ENCODE assay signal across 16 cellular contexts in the genomic region with DNA sequence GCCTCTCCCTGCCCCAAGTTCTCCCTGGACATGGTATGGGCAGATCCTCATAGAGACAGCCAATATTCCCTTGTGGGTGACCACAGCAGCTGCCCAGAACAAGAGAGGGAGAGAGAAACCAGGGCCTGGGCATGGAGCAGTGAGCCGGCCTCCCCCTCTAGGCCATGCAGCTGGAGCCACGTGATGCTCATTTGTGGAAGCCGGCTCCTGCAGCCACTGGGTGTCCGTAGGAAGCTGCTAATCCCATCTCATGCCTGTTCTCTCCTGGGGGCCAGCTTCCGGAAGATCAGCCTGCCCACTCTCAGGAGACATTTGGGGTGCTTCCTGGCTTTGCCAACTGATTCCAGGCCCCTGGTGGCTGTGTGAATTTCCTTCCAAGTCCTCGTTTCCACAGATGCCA. TPM values are rescaled to one million over a fixed set of nuclear protein-coding genes. Genes with fewer than 3 reads are reported as not detected.
DNase-seq lines count a peak whose midpoint lies in the region; ATAC-seq, FAIRE-seq and TF ChIP-seq lines count a peak whose summit lies in the region.
"Had no signal": no experiment of that assay in that cellular context is flagged by ENCODE, and none has a peak within 500 bp of the region (broad histone marks: within the 10 kb centered on the region; RNA-seq: fewer than 3 reads in every experiment).

No MANE protein-coding gene starts in this region.

- H3K36me3 ChIP-seq in HepG2 (replicated peaks in 1 of 2; ENCODE audit: control insufficient read depth in 1 of 2, insufficient read depth in 2 of 2, low read length in 2 of 2) (no peaks in the 10 kb centered on the region), right lobe of liver (no peaks in the 10 kb centered on the region), body of pancreas (replicated peaks in 1 of 2; ENCODE audit: insufficient read depth in 1 of 2, low read depth in 2 of 2) (no peaks in the 10 kb centered on the region)
- H3K36me3 ChIP-seq: heart left ventricle, stomach had no signal

- H4K20me1 ChIP-seq in HepG2 (ENCODE audit: insufficient read depth, low read length) = no peaks in the 10 kb centered on the region

- no TSS peak for BruUV-seq in HepG2 (replicated peaks; lab: Mats Ljungman, UMichigan)

- no peak overlapping the region for H2AFZ ChIP-seq in HepG2 (ENCODE audit: low read length)

- intact Hi-C loops in HepG2 (cut with micrococcal nuclease; ENCODE audit: unreplicated experiment) = no loop called here
- intact Hi-C loops in right lobe of liver (cut with DNase I) = no loop called here
- intact Hi-C loops in activated T-helper 2 cell treated with anti-CD3 and anti-CD28 coated beads, Interferon-gamma antibody, Interleukin-2, Interleukin-4, amounts not matched to agents 10 μg/mL and 5 μg/mL and 100 μg/mL, durations not matched to agents 14 hours and 24 hours and 36 hours (cut with micrococcal nuclease) = no loop called here
- intact Hi-C loops in body of pancreas (cut with DNase I) = no loop called here

- no peak for TF ChIP-seq CTCF in HepG2 (CRISPR knock-in tag; IDR thresholded peaks at IDR 0.05)
- TF ChIP-seq CTCF in right lobe of liver (IDR thresholded peaks at IDR 0.05) = no peak
- TF ChIP-seq CTCF in body of pancreas (IDR thresholded peaks at IDR 0.05) = no peak

- H3K27ac ChIP-seq in HepG2 (ENCODE audit: extremely low read length, insufficient read depth, low read length) (no peak overlapping the region), right lobe of liver (no peak overlapping the region), body of pancreas (no peak overlapping the region)
- H3K27ac ChIP-seq: heart left ventricle, stomach had no signal

- peaks cover 3% of the 10 kb centered on the region for H3K27me3 Mint-ChIP-seq in activated T-helper 2 cell treated with anti-CD3 and anti-CD28 coated beads, Interferon-gamma antibody, Interleukin-2, Interleukin-4, amounts not matched to agents 10 μg/mL and 5 μg/mL and 100 μg/mL, durations not matched to agents 14 hours and 24 hours and 36 hours (ENCODE audit: low read depth)
- H3K27me3 Mint-ChIP-seq in stimulated activated naive CD8-positive, alpha-beta T cell treated with anti-CD3 and anti-CD28 coated beads, Interleukin-15, amount 100 ng/mL, for 72 hours = no peaks in the 10 kb centered on the region
- H3K27me3 Mint-ChIP-seq: naive thymus-derived CD8-positive, alpha-beta T cell had no signal

- no peak for TF ChIP-seq RAD21 in HepG2 (CRISPR knock-in tag; IDR thresholded peaks at IDR 0.05)

- H3K27me3 ChIP-seq in HepG2 (ENCODE audit: control insufficient read depth in 1 of 2, insufficient read depth in 2 of 2, low read length in 2 of 2) (peaks cover 0 to 39% of the 10 kb centered on the region in 2 experiments; a peak in 3 of 5 replicates), right lobe of liver (no peaks in the 10 kb centered on the region), body of pancreas (no peaks in the 10 kb centered on the region)
- H3K27me3 ChIP-seq: heart left ventricle, stomach had no signal

- H3K4me3 ChIP-seq in HepG2 (replicated peaks in 1 of 3; ENCODE audit: insufficient read depth in 1 of 3, low read depth in 2 of 3, low read length in 3 of 3) = no peak overlapping the region
- no peak overlapping the region for H3K4me3 ChIP-seq in right lobe of liver
- H3K4me3 ChIP-seq in body of pancreas = no peak overlapping the region
- H3K4me3 ChIP-seq: heart left ventricle, stomach had no signal

- POLR2A ChIA-PET in HepG2 (lab: Yijun Ruan, JAX) = no interaction called here

- no peak for TF ChIP-seq EP300 in HepG2 (IDR thresholded peaks at IDR 0.05; ENCODE audit: low read depth in 2 of 2, low read length in 2 of 2)
- no peak for TF ChIP-seq EP300 in HepG2 (CRISPR knock-in tag; IDR thresholded peaks at IDR 0.05; ENCODE audit: borderline replicate concordance)

- no peak overlapping the region for H3K4me3 Mint-ChIP-seq in activated T-helper 2 cell treated with anti-CD3 and anti-CD28 coated beads, Interferon-gamma antibody, Interleukin-2, Interleukin-4, amounts not matched to agents 10 μg/mL and 5 μg/mL and 100 μg/mL, durations not matched to agents 14 hours and 24 hours and 36 hours (ENCODE audit: low read depth)
- no peak overlapping the region for H3K4me3 Mint-ChIP-seq in stimulated activated naive CD8-positive, alpha-beta T cell treated with anti-CD3 and anti-CD28 coated beads, Interleukin-15, amount 100 ng/mL, for 72 hours
- H3K4me3 Mint-ChIP-seq: activated B cell treated with CpG ODN at 0.5 μM for 24 hours; naive thymus-derived CD8-positive, alpha-beta T cell had no signal

- DNase-seq in HepG2 (ENCODE audit: low spot score) = no peak
- no peak for DNase-seq in right lobe of liver
- peak; percentile 27 for DNase-seq in cerebellar cortex (ENCODE audit: low spot score)
- peak; percentile 80 for DNase-seq in myocyte (ENCODE audit: low read depth)
- DNase-seq in activated T-helper 2 cell treated with anti-CD3 and anti-CD28 coated beads, Interferon-gamma antibody, Interleukin-2, Interleukin-4, amounts not matched to agents 10 μg/mL and 5 μg/mL and 100 μg/mL, durations not matched to agents 14 hours and 24 hours and 36 hours (ENCODE audit: low spot score) = no peak
- no peak for DNase-seq in NOMO-1 treated with dmso at 0.1 percent for 144 hours (lab: John Stamatoyannopoulos, UW; ENCODE audit: unreplicated experiment)
- no peak for DNase-seq in stimulated activated naive CD8-positive, alpha-beta T cell treated with anti-CD3 and anti-CD28 coated beads, Interleukin-15, amount 100 ng/mL, for 72 hours
- no peak for DNase-seq in body of pancreas
- DNase-seq: activated B cell treated with CpG ODN at 0.5 μM for 24 hours; activated naive CD4-positive, alpha-beta T cell treated with Interleukin-2 at 50 U/mL for 16 hours; left colon; MM.1S; naive thymus-derived CD8-positive, alpha-beta T cell; NCI-H2107; stomach had no signal

- ATAC-seq in HepG2 (peak; percentile 59), right lobe of liver (no peak), body of pancreas (no peak)
- ATAC-seq in stimulated activated naive CD8-positive, alpha-beta T cell treated with anti-CD3 and anti-CD28 coated beads, Interleukin-15, amount 100 ng/mL, for 72 hours = no peak
- ATAC-seq: left colon; naive thymus-derived CD8-positive, alpha-beta T cell had no signal

- H3K9me3 Mint-ChIP-seq in activated T-helper 2 cell treated with anti-CD3 and anti-CD28 coated beads, Interferon-gamma antibody, Interleukin-2, Interleukin-4, amounts not matched to agents 10 μg/mL and 5 μg/mL and 100 μg/mL, durations not matched to agents 14 hours and 24 hours and 36 hours = no peaks in the 10 kb centered on the region
- H3K9me3 Mint-ChIP-seq in stimulated activated naive CD8-positive, alpha-beta T cell treated with anti-CD3 and anti-CD28 coated beads, Interleukin-15, amount 100 ng/mL, for 72 hours = no peaks in the 10 kb centered on the region
- H3K9me3 Mint-ChIP-seq: activated B cell treated with CpG ODN at 0.5 μM for 24 hours; naive thymus-derived CD8-positive, alpha-beta T cell had no signal

- H3K36me3 Mint-ChIP-seq in activated T-helper 2 cell treated with anti-CD3 and anti-CD28 coated beads, Interferon-gamma antibody, Interleukin-2, Interleukin-4, amounts not matched to agents 10 μg/mL and 5 μg/mL and 100 μg/mL, durations not matched to agents 14 hours and 24 hours and 36 hours (ENCODE audit: low read depth) = no peaks in the 10 kb centered on the region
- H3K36me3 Mint-ChIP-seq: naive thymus-derived CD8-positive, alpha-beta T cell had no signal

- no peaks in the 10 kb centered on the region for H3K4me1 Mint-ChIP-seq in activated T-helper 2 cell treated with anti-CD3 and anti-CD28 coated beads, Interferon-gamma antibody, Interleukin-2, Interleukin-4, amounts not matched to agents 10 μg/mL and 5 μg/mL and 100 μg/mL, durations not matched to agents 14 hours and 24 hours and 36 hours (ENCODE audit: low read depth)
- no peaks in the 10 kb centered on the region for H3K4me1 Mint-ChIP-seq in stimulated activated naive CD8-positive, alpha-beta T cell treated with anti-CD3 and anti-CD28 coated beads, Interleukin-15, amount 100 ng/mL, for 72 hours

- in situ Hi-C loops in HepG2 (cut with HindIII; ENCODE audit: extremely low pct_ligation_motif_present, low pct_unique_long_range_greater_than_20kb) = no loop called here

- H3K9ac ChIP-seq in HepG2 (ENCODE audit: insufficient read depth, low read depth, low read length) = no peak overlapping the region

- H3K9me3 ChIP-seq in HepG2 (ENCODE audit: low read length) (no peaks in the 10 kb centered on the region), right lobe of liver (no peaks in the 10 kb centered on the region), body of pancreas (no peaks in the 10 kb centered on the region)
- H3K9me3 ChIP-seq: heart left ventricle, stomach had no signal

- no peak overlapping the region for H3K4me2 ChIP-seq in HepG2 (ENCODE audit: low read depth, low read length)

- CTCF ChIA-PET in HepG2 (lab: Yijun Ruan, JAX; ENCODE audit: low intra/inter-chr PET ratio, low total read pairs) = no interaction called here

- no peaks in the 10 kb centered on the region for H3K79me2 ChIP-seq in HepG2 (ENCODE audit: insufficient read depth, low read length)

- no peak for FAIRE-seq in HepG2 (lab: Jason Lieb, UNC)

- H3K4me1 ChIP-seq in HepG2 (ENCODE audit: insufficient read depth, low read length) = no peaks in the 10 kb centered on the region
- H3K4me1 ChIP-seq in right lobe of liver = no peaks in the 10 kb centered on the region
- H3K4me1 ChIP-seq in body of pancreas = no peaks in the 10 kb centered on the region

- TF ChIP-seq POLR2A in HepG2 (IDR thresholded peaks at IDR 0.05; ENCODE audit: insufficient read depth in 1 of 2, low read depth in 2 of 2, low read length in 2 of 2) = no peak
- no peak for TF ChIP-seq POLR2A in right lobe of liver (IDR thresholded peaks at IDR 0.05)
- TF ChIP-seq POLR2A in body of pancreas (IDR thresholded peaks at IDR 0.05) = no peak

- no peak overlapping the region for H3K27ac Mint-ChIP-seq in activated T-helper 2 cell treated with anti-CD3 and anti-CD28 coated beads, Interferon-gamma antibody, Interleukin-2, Interleukin-4, amounts not matched to agents 10 μg/mL and 5 μg/mL and 100 μg/mL, durations not matched to agents 14 hours and 24 hours and 36 hours
- peak overlapping the region in 1 of 2 donors; percentile 50 for H3K27ac Mint-ChIP-seq in stimulated activated naive CD8-positive, alpha-beta T cell treated with anti-CD3 and anti-CD28 coated beads, Interleukin-15, amount 100 ng/mL, for 72 hours
- H3K27ac Mint-ChIP-seq: activated B cell treated with CpG ODN at 0.5 μM for 24 hours; naive thymus-derived CD8-positive, alpha-beta T cell had no signal

- WGBS in HepG2 (ENCODE audit: low lambda C conversion rate) = no CpG with 5 or more reads among the region's 6 CpGs
- WGBS in right lobe of liver (ENCODE audit: insufficient coverage, low coverage, low lambda C conversion rate, missing lambda C conversion rate) = 33% methylated on average over 1 of the region's 6 CpGs
- WGBS in body of pancreas, 2 donors = 50 to 77% methylated on average over 3 to 5 of the region's 6 CpGs

RNA-seq across cellular contexts. Expression of a gene that starts 55.4 kb away (rescaled TPM):
- total RNA-seq in HepG2 (2016; rRNA removed; fragmentation: Illumina TruSeq; extraction: Trizol) (not detected in 2 replicates), right lobe of liver (1 to 10 TPM in 1 of 6 experiments, under 1 TPM in 5; 0.31 to 1.2 (median 0.39) TPM), myocyte (not detected in 2 replicates), body of pancreas (under 1 TPM; 0.78 to 0.99 TPM)
- not detected in 2 replicates for total RNA-seq in HepG2 (2016; cell fraction: cytosol; rRNA removed; fragmentation: Illumina TruSeq; extraction: Trizol; ENCODE audit: low read depth)
- 0.06 TPM in 1 of 2 replicates, not detected in the other for total RNA-seq in HepG2 (2016; cell fraction: insoluble cytoplasmic fraction; rRNA removed; fragmentation: Illumina TruSeq; extraction: Trizol)
- 0.14 TPM in 1 of 2 replicates, not detected in the other for total RNA-seq in HepG2 (2016; cell fraction: membrane; rRNA removed; fragmentation: Illumina TruSeq; extraction: Trizol)
- total RNA-seq in HepG2 (2016; cell fraction: nucleus; rRNA removed; fragmentation: Illumina TruSeq; extraction: Trizol) = not detected in 2 replicates
- polyA plus RNA-seq in HepG2 (2011; rRNA removed) = 0.07 and 0.08 TPM in 2 replicates
- polyA plus RNA-seq in HepG2 (2011; cell fraction: cytosol; rRNA removed) = 0.07 and 0.14 TPM in 2 replicates
- 0.05 TPM in 1 of 2 replicates, not detected in the other for polyA plus RNA-seq in HepG2 (2011; cell fraction: nucleus; rRNA removed)
- polyA plus RNA-seq in HepG2 (2012) = not detected in 2 replicates
- polyA plus RNA-seq in HepG2 (2016; cell fraction: cytosol; fragmentation: Illumina TruSeq; extraction: Trizol; ENCODE audit: low read depth) = 0.05 TPM in 1 of 2 replicates, not detected in the other
- polyA plus RNA-seq in HepG2 (2016; cell fraction: insoluble cytoplasmic fraction; fragmentation: Illumina TruSeq; extraction: Trizol; ENCODE audit: low read depth) = 0.10 TPM in 1 of 2 replicates, not detected in the other
- polyA plus RNA-seq in HepG2 (2016; cell fraction: membrane; fragmentation: Illumina TruSeq; extraction: Trizol; ENCODE audit: low read depth) = 0.16 TPM in 2 replicates
- not detected in 2 replicates for polyA plus RNA-seq in HepG2 (2016; cell fraction: nucleus; fragmentation: Illumina TruSeq; extraction: Trizol; ENCODE audit: insufficient read depth, low read depth)
- polyA minus RNA-seq in HepG2 (2011; rRNA and poly(A)+ RNA removed; ENCODE audit: low replicate concordance) = 1.4 TPM in 1 of 2 replicates, not detected in the other
- not detected in 2 replicates for polyA minus RNA-seq in HepG2 (2011; cell fraction: cytosol; rRNA and poly(A)+ RNA removed)
- not detected in 2 replicates for polyA minus RNA-seq in HepG2 (2011; cell fraction: nucleus; rRNA and poly(A)+ RNA removed)
- polyA plus RNA-seq in myocyte (2012) = 0.10 TPM
- not detected in 2 replicates for total RNA-seq in activated T-helper 2 cell treated with anti-CD3 and anti-CD28 coated beads, Interferon-gamma antibody, Interleukin-2, Interleukin-4, amounts not matched to agents 10 μg/mL and 5 μg/mL and 100 μg/mL, durations not matched to agents 14 hours and 24 hours and 36 hours
- total RNA-seq: activated B cell treated with CpG ODN at 0.5 μM for 24 hours; naive thymus-derived CD8-positive, alpha-beta T cell had no signal
- polyA plus RNA-seq: naive thymus-derived CD8-positive, alpha-beta T cell had no signal

Comparison
In these comparisons a context has a peak if more than half of its experiments do, and no peak if none do; other contexts are left out.
1. DNase-seq: peak in cerebellar cortex (single experiment) and myocyte (single experiment); none in HepG2 (single experiment), right lobe of liver (0 of 3), activated T-helper 2 cell treated with anti-CD3 and anti-CD28 coated beads, Interferon-gamma antibody, Interleukin-2, Interleukin-4, amounts not matched to agents 10 μg/mL and 5 μg/mL and 100 μg/mL, durations not matched to agents 14 hours and 24 hours and 36 hours (single experiment), NOMO-1 treated with dmso at 0.1 percent for 144 hours (single experiment), stimulated activated naive CD8-positive, alpha-beta T cell treated with anti-CD3 and anti-CD28 coated beads, Interleukin-15, amount 100 ng/mL, for 72 hours (0 of 2) and body of pancreas (0 of 4).